Comparison of ENCODE assay signal across 8 cellular contexts in the genomic region with DNA sequence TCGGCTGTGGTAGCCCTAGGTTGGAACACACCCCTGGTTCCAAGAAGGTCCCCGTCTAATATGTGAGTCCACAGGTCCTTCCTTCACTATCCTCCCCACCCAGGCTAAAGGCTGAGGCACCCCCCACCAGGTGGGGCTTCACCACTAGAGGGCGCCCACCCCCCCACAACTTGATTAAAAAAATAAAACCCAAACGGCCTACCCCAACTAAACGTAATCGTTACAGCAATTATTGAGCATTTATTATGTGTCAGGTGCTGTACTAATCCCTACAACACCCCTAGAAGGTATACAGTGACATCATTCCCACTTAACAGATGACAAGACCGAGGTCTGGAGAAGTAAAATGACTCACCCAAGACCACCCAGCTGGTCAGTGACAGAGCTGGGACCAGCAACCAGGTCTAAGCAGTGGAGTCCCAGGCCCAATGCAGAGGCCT.
A peak's percentile ranks its signal among the peaks of the same experiment; 100 is the strongest.
DNase-seq lines count a peak whose midpoint lies in the region; ATAC-seq and TF ChIP-seq lines count a peak whose summit lies in the region.

No MANE protein-coding gene starts in this region.

- no peaks in the 10 kb centered on the region for H3F3A ChIP-seq in SU-DHL-6 (ENCODE audit: insufficient read depth)

- H3K79me2 ChIP-seq in SU-DHL-6 (ENCODE audit: insufficient read depth, low read length): no peaks in the 10 kb centered on the region

- H2AFZ ChIP-seq in SU-DHL-6 (ENCODE audit: low read depth, low read length, severe bottlenecking): no peak overlapping the region

- H3K4me1 ChIP-seq in liver (ENCODE audit: control insufficient read depth in 4 of 4, insufficient read depth in 4 of 4, low read length in 3 of 4): no peaks in the 10 kb centered on the region

- H3K27ac ChIP-seq in SU-DHL-6 (ENCODE audit: low read depth, low read length) (no peak overlapping the region), liver (ENCODE audit: low read depth in 1 of 2, low read length in 2 of 2) (no peak overlapping the region)

- peak; percentile 63 to 69 for TF ChIP-seq RAD21 in liver (IDR thresholded peaks at IDR 0.05)

- no peaks in the 10 kb centered on the region for H3K9me2 ChIP-seq in SU-DHL-6 (replicated peaks; ENCODE audit: insufficient read depth, low read length)

- H3K4me2 ChIP-seq in SU-DHL-6 (ENCODE audit: low read depth, low read length, poor library complexity, severe bottlenecking): no peak overlapping the region

- no peaks in the 10 kb centered on the region for H3K9me3 ChIP-seq in SU-DHL-6 (ENCODE audit: insufficient read depth, low read length)
- peaks cover 0 to 3% (median 0%) of the 10 kb centered on the region in 4 donors for H3K9me3 ChIP-seq in liver (ENCODE audit: control insufficient read depth in 4 of 4, low read length in 3 of 4)

- H3K4me3 ChIP-seq in SU-DHL-6 (ENCODE audit: insufficient read depth, low read length, poor library complexity, severe bottlenecking): no peak overlapping the region
- H3K4me3 ChIP-seq in liver (ENCODE audit: low read depth in 1 of 3, low read length in 3 of 3): no peak overlapping the region

- H3K9ac ChIP-seq in SU-DHL-6 (ENCODE audit: low read length): no peak overlapping the region
- no peak overlapping the region for H3K9ac ChIP-seq in liver (ENCODE audit: low read depth in 1 of 2, low read length in 2 of 2)

- 34% methylated on average over 7 of the region's 7 CpGs for WGBS in liver

- H3K36me3 ChIP-seq in SU-DHL-6 (ENCODE audit: low read length): no peaks in the 10 kb centered on the region
- H3K36me3 ChIP-seq in liver (ENCODE audit: control insufficient read depth in 4 of 4, insufficient read depth in 3 of 4, low read depth in 1 of 4, low read length in 3 of 4): no peaks in the 10 kb centered on the region

- TF ChIP-seq CTCF in SU-DHL-6 (IDR thresholded peaks at IDR 0.05; ENCODE audit: insufficient read depth, low read length, poor library complexity, severe bottlenecking): peak; percentile 99
- TF ChIP-seq CTCF in liver (IDR thresholded peaks at IDR 0.05; ENCODE audit: low read depth, low read length, missing input control): peak; percentile 52

- no peaks in the 10 kb centered on the region for H4K20me1 ChIP-seq in SU-DHL-6 (ENCODE audit: low read depth, low read length)

- H3K27me3 ChIP-seq in SU-DHL-6 (ENCODE audit: low read length) (no peaks in the 10 kb centered on the region), liver (ENCODE audit: control insufficient read depth in 4 of 4, insufficient read depth in 4 of 4, low read length in 3 of 4) (peaks cover 0 to 2% (median under 1%) of the 10 kb centered on the region in 4 donors)

- DNase-seq in NCI-H82 (lab: John Stamatoyannopoulos, UW) (peak; percentile 6), NCI-H82 treated with DMSO at 0.1 percent for 48 hours (lab: John Stamatoyannopoulos, UW; ENCODE audit: unreplicated experiment) (no peak), amniotic epithelial cell (ENCODE audit: low read depth) (peak; percentile 11), NCI-H146 (lab: John Stamatoyannopoulos, UW) (no peak)
- DNase-seq in stimulated activated CD8-positive, alpha-beta memory T cell treated with anti-CD3 and anti-CD28 coated beads, Interleukin-7, amount 100 ng/mL, for 24 hours (ENCODE audit: low read depth): peak; percentile 26

- no peak for ATAC-seq in HG03097 (IDR thresholded peaks at IDR 0.05; ENCODE audit: low FRiP score, unreplicated experiment)

TF ChIP-seq in liver, 16 proteins besides CTCF, POLR2A, EP300 and RAD21:
- TF ChIP-seq HNF4G (IDR thresholded peaks at IDR 0.05) (no peak), JUND (IDR thresholded peaks at IDR 0.05) (no peak), FOXA1 (IDR thresholded peaks at IDR 0.05) (no peak), RXRA (IDR thresholded peaks at IDR 0.05) (no peak), YY1 (IDR thresholded peaks at IDR 0.05) (no peak), SP1 (IDR thresholded peaks at IDR 0.05) (no peak), EGR1 (IDR thresholded peaks at IDR 0.05; ENCODE audit: low read depth in 2 of 2) (no peak), FOXA2 (IDR thresholded peaks at IDR 0.05) (no peak), GABPA (IDR thresholded peaks at IDR 0.05 in 1 of 2, conservative IDR thresholded peaks at IDR 0.05 in 1 of 2) (no peak), TAF1 (conservative IDR thresholded peaks at IDR 0.05) (no peak)
- TF ChIP-seq, protein P1, sequence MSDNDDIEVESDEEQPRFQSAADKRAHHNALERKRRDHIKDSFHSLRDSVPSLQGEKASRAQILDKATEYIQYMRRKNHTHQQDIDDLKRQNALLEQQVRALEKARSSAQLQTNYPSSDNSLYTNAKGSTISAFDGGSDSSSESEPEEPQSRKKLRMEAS (IDR thresholded peaks at IDR 0.05): no peak
- TF ChIP-seq, protein P2, sequence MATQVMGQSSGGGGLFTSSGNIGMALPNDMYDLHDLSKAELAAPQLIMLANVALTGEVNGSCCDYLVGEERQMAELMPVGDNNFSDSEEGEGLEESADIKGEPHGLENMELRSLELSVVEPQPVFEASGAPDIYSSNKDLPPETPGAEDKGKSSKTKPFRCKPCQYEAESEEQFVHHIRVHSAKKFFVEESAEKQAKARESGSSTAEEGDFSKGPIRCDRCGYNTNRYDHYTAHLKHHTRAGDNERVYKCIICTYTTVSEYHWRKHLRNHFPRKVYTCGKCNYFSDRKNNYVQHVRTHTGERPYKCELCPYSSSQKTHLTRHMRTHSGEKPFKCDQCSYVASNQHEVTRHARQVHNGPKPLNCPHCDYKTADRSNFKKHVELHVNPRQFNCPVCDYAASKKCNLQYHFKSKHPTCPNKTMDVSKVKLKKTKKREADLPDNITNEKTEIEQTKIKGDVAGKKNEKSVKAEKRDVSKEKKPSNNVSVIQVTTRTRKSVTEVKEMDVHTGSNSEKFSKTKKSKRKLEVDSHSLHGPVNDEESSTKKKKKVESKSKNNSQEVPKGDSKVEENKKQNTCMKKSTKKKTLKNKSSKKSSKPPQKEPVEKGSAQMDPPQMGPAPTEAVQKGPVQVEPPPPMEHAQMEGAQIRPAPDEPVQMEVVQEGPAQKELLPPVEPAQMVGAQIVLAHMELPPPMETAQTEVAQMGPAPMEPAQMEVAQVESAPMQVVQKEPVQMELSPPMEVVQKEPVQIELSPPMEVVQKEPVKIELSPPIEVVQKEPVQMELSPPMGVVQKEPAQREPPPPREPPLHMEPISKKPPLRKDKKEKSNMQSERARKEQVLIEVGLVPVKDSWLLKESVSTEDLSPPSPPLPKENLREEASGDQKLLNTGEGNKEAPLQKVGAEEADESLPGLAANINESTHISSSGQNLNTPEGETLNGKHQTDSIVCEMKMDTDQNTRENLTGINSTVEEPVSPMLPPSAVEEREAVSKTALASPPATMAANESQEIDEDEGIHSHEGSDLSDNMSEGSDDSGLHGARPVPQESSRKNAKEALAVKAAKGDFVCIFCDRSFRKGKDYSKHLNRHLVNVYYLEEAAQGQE (IDR thresholded peaks at IDR 0.05): no peak

Comparison
In these comparisons a context has a peak if more than half of its experiments do, and no peak if none do; other contexts are left out.
1. DNase-seq: peak in NCI-H82 (single experiment), amniotic epithelial cell (single experiment) and stimulated activated CD8-positive, alpha-beta memory T cell treated with anti-CD3 and anti-CD28 coated beads, Interleukin-7, amount 100 ng/mL, for 24 hours (single experiment); none in NCI-H82 treated with DMSO at 0.1 percent for 48 hours (single experiment) and NCI-H146 (single experiment).